Comparison of ENCODE assay signal across 8 cellular contexts in genomic region chr17:39800540-39800939, GRCh38.
A peak's percentile ranks its signal among the peaks of the same experiment; 100 is the strongest.
DNase-seq lines count a peak whose midpoint lies in the region; FAIRE-seq and TF ChIP-seq lines count a peak whose summit lies in the region.

No MANE protein-coding gene starts in this region.

- no peak for TF ChIP-seq POLR2A in prostate gland (IDR thresholded peaks at IDR 0.05)

- peak; percentile 24 for DNase-seq in GM19239 (ENCODE audit: insufficient read length, low spot score)
- DNase-seq in NCI-H69 (lab: John Stamatoyannopoulos, UW) = peak; percentile 90
- peak; percentile 79 for DNase-seq in activated naive CD4-positive, alpha-beta T cell treated with anti-CD3 and anti-CD28 coated beads for 36 hours
- DNase-seq in stimulated activated CD4-positive, alpha-beta T cell treated with anti-CD3 and anti-CD28 coated beads, Interleukin-2, amount 100 ng/mL, for 24 hours = peak; percentile 50 to 62
- DNase-seq in NCI-H2227 treated with DMSO at 0.1 percent for 48 hours (lab: John Stamatoyannopoulos, UW) = no peak
- DNase-seq in SKM-1 treated with dmso at 0.1 percent for 144 hours (lab: John Stamatoyannopoulos, UW; ENCODE audit: unreplicated experiment) = no peak
- no peak for DNase-seq in prostate gland (ENCODE audit: low spot score)
- no peak for DNase-seq in Kasumi-1 (lab: John Stamatoyannopoulos, UW)

- no peaks in the 10 kb centered on the region for H3K27me3 Mint-ChIP-seq in activated naive CD4-positive, alpha-beta T cell treated with anti-CD3 and anti-CD28 coated beads for 36 hours (ENCODE audit: low read depth)

- no peaks in the 10 kb centered on the region for H3K36me3 ChIP-seq in prostate gland

- no peaks in the 10 kb centered on the region for H3K9me3 ChIP-seq in prostate gland

- no peak overlapping the region for H3K4me3 ChIP-seq in prostate gland

- no peaks in the 10 kb centered on the region for H3K27me3 ChIP-seq in prostate gland (replicated peaks; ENCODE audit: insufficient read depth)

- no peaks in the 10 kb centered on the region for H3K9me3 Mint-ChIP-seq in activated naive CD4-positive, alpha-beta T cell treated with anti-CD3 and anti-CD28 coated beads for 36 hours

- TF ChIP-seq CTCF in prostate gland (IDR thresholded peaks at IDR 0.05) = no peak

- 36% methylated on average over 1 of the region's 1 CpG for WGBS in prostate gland

- H3K36me3 Mint-ChIP-seq in activated naive CD4-positive, alpha-beta T cell treated with anti-CD3 and anti-CD28 coated beads for 36 hours (ENCODE audit: low read depth) = peaks cover 7% of the 10 kb centered on the region

- no peaks in the 10 kb centered on the region for H3K4me1 ChIP-seq in prostate gland (replicated peaks)

- H3K27ac Mint-ChIP-seq in activated naive CD4-positive, alpha-beta T cell treated with anti-CD3 and anti-CD28 coated beads for 36 hours = peak overlapping the region; percentile 55

- H3K27ac ChIP-seq in prostate gland = no peak overlapping the region

- H3K4me3 Mint-ChIP-seq in activated naive CD4-positive, alpha-beta T cell treated with anti-CD3 and anti-CD28 coated beads for 36 hours = no peak overlapping the region

- CTCF ChIA-PET in activated naive CD4-positive, alpha-beta T cell treated with anti-CD3 and anti-CD28 coated beads for 36 hours (lab: Charles Lee) = no interaction called here

- peak; percentile 96 for FAIRE-seq in GM19239 (lab: Jason Lieb, UNC)

- intact Hi-C loops in activated naive CD4-positive, alpha-beta T cell treated with anti-CD3 and anti-CD28 coated beads for 36 hours (cut with micrococcal nuclease) = loop anchor here (1.0 kb wide), 3 partner anchors 8 to 46 kb away; no protein-coding TSS in a partner anchor
- intact Hi-C loops in prostate gland (cut with DNase I) = no loop called here

- H3K4me1 Mint-ChIP-seq in activated naive CD4-positive, alpha-beta T cell treated with anti-CD3 and anti-CD28 coated beads for 36 hours (ENCODE audit: low read depth) = peaks cover 48% of the 10 kb centered on the region

Comparison
In these comparisons a context has a peak if more than half of its experiments do, and no peak if none do; other contexts are left out.
1. DNase-seq: peak in GM19239 (single experiment), NCI-H69 (single experiment), activated naive CD4-positive, alpha-beta T cell treated with anti-CD3 and anti-CD28 coated beads for 36 hours (single experiment) and stimulated activated CD4-positive, alpha-beta T cell treated with anti-CD3 and anti-CD28 coated beads, Interleukin-2, amount 100 ng/mL, for 24 hours (2 of 2); none in NCI-H2227 treated with DMSO at 0.1 percent for 48 hours (single experiment), SKM-1 treated with dmso at 0.1 percent for 144 hours (single experiment), prostate gland (single experiment) and Kasumi-1 (0 of 2).